Comparison of ENCODE assay signal across 10 cellular contexts in genomic region chr17:10875411-10875810, GRCh38. TPM values are rescaled to one million over a fixed set of nuclear protein-coding genes. Genes with fewer than 3 reads are reported as not detected.
DNase-seq lines count a peak whose midpoint lies in the region; ATAC-seq and TF ChIP-seq lines count a peak whose summit lies in the region.
"Had no signal": no experiment of that assay in that cellular context is flagged by ENCODE, and none has a peak within 500 bp of the region (broad histone marks: within the 10 kb centered on the region; RNA-seq: fewer than 3 reads in every experiment).

No MANE protein-coding gene starts in this region.

- H3K27ac ChIP-seq in OCI-LY7 (ENCODE audit: low read depth, low read length, poor library complexity, severe bottlenecking) (no peak overlapping the region), smooth muscle cell (ENCODE audit: low read depth) (no peak overlapping the region)
- H3K27ac ChIP-seq: vagina had no signal

- H3K4me3 ChIP-seq in OCI-LY7 (ENCODE audit: low read depth, low read length, poor library complexity, severe bottlenecking): no peak overlapping the region
- no peak overlapping the region for H3K4me3 ChIP-seq in smooth muscle cell
- H3K4me3 ChIP-seq: vagina had no signal

- no peaks in the 10 kb centered on the region for H3K79me2 ChIP-seq in OCI-LY7 (ENCODE audit: insufficient read depth, low read depth, low read length)
- no peaks in the 10 kb centered on the region for H3K79me2 ChIP-seq in smooth muscle cell (ENCODE audit: low read depth)

- H3K27ac Mint-ChIP-seq in activated T-cell treated with anti-CD3 and anti-CD28 coated beads, Interleukin-2, amount 50 U/mL, for 72 hours: no peak overlapping the region

- H3K9me3 ChIP-seq in OCI-LY7 (ENCODE audit: low read length) (no peaks in the 10 kb centered on the region), smooth muscle cell (replicated peaks; ENCODE audit: low read depth) (no peaks in the 10 kb centered on the region)
- H3K9me3 ChIP-seq: vagina had no signal

- CTCF ChIA-PET in OCI-LY7 (lab: Charles Lee; ENCODE audit: unreplicated experiment): interaction anchor here (0.6 to 1.0 kb wide), 2 partner anchors 141 to 265 kb away, joined by 3 read pairs; no protein-coding TSS in a partner anchor

- H3K4me1 ChIP-seq in OCI-LY7 (ENCODE audit: insufficient read depth, low read length, poor library complexity, severe bottlenecking) (no peaks in the 10 kb centered on the region), smooth muscle cell (ENCODE audit: low read depth) (no peaks in the 10 kb centered on the region)
- H3K4me1 ChIP-seq: vagina had no signal

- 37% methylated on average over 9 of the region's 9 CpGs for WGBS in smooth muscle cell (ENCODE audit: low lambda C conversion rate)

- H4K20me1 ChIP-seq in OCI-LY7 (ENCODE audit: insufficient read depth, low read length) (0 out of 2 replicates have a peak, but pooled peaks cover 3% of the 10 kb centered on the region), smooth muscle cell (ENCODE audit: low read depth) (no peaks in the 10 kb centered on the region)

- TF ChIP-seq CTCF in OCI-LY7 (conservative IDR thresholded peaks at IDR 0.05; ENCODE audit: low read length): no peak
- TF ChIP-seq CTCF in smooth muscle cell (IDR thresholded peaks at IDR 0.05; ENCODE audit: borderline replicate concordance, insufficient read depth, poor library complexity, severe bottlenecking): no peak

- peak; percentile 1 to 6 for DNase-seq in activated T-cell treated with anti-CD3 and anti-CD28 coated beads, Interleukin-2, amount 50 U/mL, for 72 hours
- no peak for DNase-seq in activated T-cell treated with anti-CD3 and anti-CD28 coated beads, Interleukin-2, amount 50 U/mL, for 4 hours
- DNase-seq in OCI-LY7 (ENCODE audit: low spot score): peak; percentile 18
- peak; percentile 1 for DNase-seq in smooth muscle cell (lab: John Stamatoyannopoulos, UW; ENCODE audit: unreplicated experiment)
- no peak for DNase-seq in NCI-H524 (lab: John Stamatoyannopoulos, UW)
- DNase-seq: KG1 had no signal

- no peak overlapping the region for H2AFZ ChIP-seq in OCI-LY7 (ENCODE audit: low read length)
- no peak overlapping the region for H2AFZ ChIP-seq in smooth muscle cell (ENCODE audit: low read depth)

- H3F3A ChIP-seq in smooth muscle cell (ENCODE audit: low read depth): no peaks in the 10 kb centered on the region

- H3K36me3 ChIP-seq in OCI-LY7 (ENCODE audit: insufficient read depth, low read length) (no peaks in the 10 kb centered on the region), smooth muscle cell (ENCODE audit: low read depth) (no peaks in the 10 kb centered on the region)
- H3K36me3 ChIP-seq: vagina had no signal

- H3K9ac ChIP-seq in smooth muscle cell (ENCODE audit: low read depth): no peak overlapping the region

- no peaks in the 10 kb centered on the region for H3K9me2 ChIP-seq in OCI-LY7 (ENCODE audit: insufficient read depth, low read length)

- H3K4me3 Mint-ChIP-seq in activated T-cell treated with anti-CD3 and anti-CD28 coated beads, Interleukin-2, amount 50 U/mL, for 72 hours: no peak overlapping the region
- no peak overlapping the region for H3K4me3 Mint-ChIP-seq in activated T-cell treated with anti-CD3 and anti-CD28 coated beads, Interleukin-2, amount 50 U/mL, for 4 hours

- intact Hi-C loops in OCI-LY7 (cut with micrococcal nuclease; ENCODE audit: unreplicated experiment): loop anchor here (5.0 kb wide), 3 partner anchors 267 to 1062 kb away; no protein-coding TSS in a partner anchor

- no peak overlapping the region for H3K4me2 ChIP-seq in OCI-LY7 (ENCODE audit: low read length)
- no peak overlapping the region for H3K4me2 ChIP-seq in smooth muscle cell

- no peaks in the 10 kb centered on the region for H3K4me1 Mint-ChIP-seq in activated T-cell treated with anti-CD3 and anti-CD28 coated beads, Interleukin-2, amount 50 U/mL, for 72 hours (ENCODE audit: low read depth)
- H3K4me1 Mint-ChIP-seq in activated T-cell treated with anti-CD3 and anti-CD28 coated beads, Interleukin-2, amount 50 U/mL, for 4 hours (ENCODE audit: low read depth): no peaks in the 10 kb centered on the region

- H3K27me3 Mint-ChIP-seq in activated T-cell treated with anti-CD3 and anti-CD28 coated beads, Interleukin-2, amount 50 U/mL, for 72 hours (ENCODE audit: low read depth): peaks cover 25% of the 10 kb centered on the region
- peaks cover 21% of the 10 kb centered on the region for H3K27me3 Mint-ChIP-seq in activated T-cell treated with anti-CD3 and anti-CD28 coated beads, Interleukin-2, amount 50 U/mL, for 4 hours (ENCODE audit: low read depth)

- POLR2A ChIA-PET in OCI-LY7 (lab: Charles Lee): interaction anchor here (0.5 kb wide), 1 partner anchor 1497 kb away, joined by 3 read pairs; no protein-coding TSS in a partner anchor

- BruUV-seq in OCI-LY7 (replicated peaks; lab: Mats Ljungman, UMichigan): no TSS peak

- peaks cover 31% of the 10 kb centered on the region for H3K27me3 ChIP-seq in smooth muscle cell (ENCODE audit: low read depth)
- H3K27me3 ChIP-seq: vagina had no signal

- H3K9me3 Mint-ChIP-seq in activated T-cell treated with anti-CD3 and anti-CD28 coated beads, Interleukin-2, amount 50 U/mL, for 72 hours: no peaks in the 10 kb centered on the region
- no peaks in the 10 kb centered on the region for H3K9me3 Mint-ChIP-seq in activated T-cell treated with anti-CD3 and anti-CD28 coated beads, Interleukin-2, amount 50 U/mL, for 4 hours

- H3K36me3 Mint-ChIP-seq in activated T-cell treated with anti-CD3 and anti-CD28 coated beads, Interleukin-2, amount 50 U/mL, for 72 hours (ENCODE audit: insufficient read depth in 2 of 2): no peaks in the 10 kb centered on the region
- H3K36me3 Mint-ChIP-seq in activated T-cell treated with anti-CD3 and anti-CD28 coated beads, Interleukin-2, amount 50 U/mL, for 4 hours (ENCODE audit: insufficient read depth): no peaks in the 10 kb centered on the region

- no peak for ATAC-seq in activated T-cell treated with anti-CD3 and anti-CD28 coated beads, Interleukin-2, amount 50 U/mL, for 72 hours (replicated peaks in 1 of 2)
- ATAC-seq in activated T-cell treated with anti-CD3 and anti-CD28 coated beads, Interleukin-2, amount 50 U/mL, for 4 hours: no peak
- ATAC-seq in esophagus mucosa: peak; percentile 11
- no peak for ATAC-seq in GM21515 (IDR thresholded peaks at IDR 0.05; ENCODE audit: unreplicated experiment)
- ATAC-seq in GM18861 (IDR thresholded peaks at IDR 0.05; ENCODE audit: unreplicated experiment): no peak

RNA-seq across cellular contexts. Expression of gene PIRT, which starts 37.5 kb away (rescaled TPM):
- total RNA-seq in activated T-cell treated with anti-CD3 and anti-CD28 coated beads, Interleukin-2, amount 50 U/mL, for 72 hours: not detected
- total RNA-seq in activated T-cell treated with anti-CD3 and anti-CD28 coated beads, Interleukin-2, amount 50 U/mL, for 4 hours: not detected
- not detected in 2 replicates for total RNA-seq in OCI-LY7 (2014; rRNA removed; shearing (Covaris generic))
- not detected in 2 replicates for total RNA-seq in OCI-LY7 (2022)
- total RNA-seq in esophagus mucosa: not detected
- not detected in 2 replicates for total RNA-seq in smooth muscle cell
- polyA plus RNA-seq in smooth muscle cell: not detected in 2 replicates

Comparison
In these comparisons a context has a peak if more than half of its experiments do, and no peak if none do; other contexts are left out.
1. DNase-seq: peak in activated T-cell treated with anti-CD3 and anti-CD28 coated beads, Interleukin-2, amount 50 U/mL, for 72 hours (2 of 2), OCI-LY7 (single experiment) and smooth muscle cell (single experiment); none in activated T-cell treated with anti-CD3 and anti-CD28 coated beads, Interleukin-2, amount 50 U/mL, for 4 hours (single experiment) and NCI-H524 (0 of 2).